Comparison of ENCODE assay signal across 18 cellular contexts in genomic region chr5:2131826-2132496, GRCh38.
DNase-seq lines count a peak whose midpoint lies in the region; ATAC-seq and TF ChIP-seq lines count a peak whose summit lies in the region.
"Had no signal": no experiment of that assay in that cellular context is flagged by ENCODE, and none has a peak within 500 bp of the region (broad histone marks: within the 10 kb centered on the region; RNA-seq: fewer than 3 reads in every experiment).

No MANE protein-coding gene starts in this region.

- ATAC-seq in GM21786 (IDR thresholded peaks at IDR 0.05; ENCODE audit: unreplicated experiment), result no peak
- ATAC-seq: GM12878 had no signal

- H3K27ac ChIP-seq in coronary artery (no peak overlapping the region), substantia nigra (ENCODE audit: low read depth, low read length, poor library complexity, severe bottlenecking) (no peak overlapping the region)
- H3K27ac ChIP-seq: BLaER1 treated with 17β-estradiol and CSF1 and Interleukin-3, amounts not matched to agents 10 nM and 100 nM had no signal

- no peak for TF ChIP-seq CTCF in coronary artery (IDR thresholded peaks at IDR 0.05)

- no peak overlapping the region for H3K4me3 ChIP-seq in coronary artery
- H3K4me3 ChIP-seq: BLaER1 treated with 17β-estradiol and CSF1 and Interleukin-3, amounts not matched to agents 10 nM and 100 nM; GM12878 had no signal

- intact Hi-C loops in posterior vena cava (cut with DNase I), result no loop called here

- peak; percentile 23 for DNase-seq in activated CD8-positive, alpha-beta memory T cell treated with anti-CD3 and anti-CD28 coated beads, Interleukin-2, amount 50 U/mL, for 48 hours
- DNase-seq in activated CD8-positive, alpha-beta memory T cell treated with anti-CD3 and anti-CD28 coated beads for 24 hours, result no peak
- DNase-seq in coronary artery (ENCODE audit: low spot score) (peak; percentile 62), mesenteric fat pad (ENCODE audit: low spot score) (peak; percentile 72), posterior vena cava (ENCODE audit: low spot score) (peak; percentile 75), substantia nigra (lab: John Stamatoyannopoulos, UW) (no peak), NCI-H510A treated with DMSO at 0.1 percent for 48 hours (lab: John Stamatoyannopoulos, UW) (no peak)
- DNase-seq: 8988T; CD4-positive, CD25-positive, alpha-beta regulatory T cell; CD8-positive, alpha-beta memory T cell; COR-L47; DMS 273 treated with DMSO at 0.1 percent for 48 hours; DMS53; DND-41; EL had no signal

Comparison
In these comparisons a context has a peak if more than half of its experiments do, and no peak if none do; other contexts are left out.
1. DNase-seq: peak in activated CD8-positive, alpha-beta memory T cell treated with anti-CD3 and anti-CD28 coated beads, Interleukin-2, amount 50 U/mL, for 48 hours (single experiment), coronary artery (single experiment), mesenteric fat pad (single experiment) and posterior vena cava (single experiment); none in activated CD8-positive, alpha-beta memory T cell treated with anti-CD3 and anti-CD28 coated beads for 24 hours (single experiment), substantia nigra (0 of 49) and NCI-H510A treated with DMSO at 0.1 percent for 48 hours (single experiment).